ENCODE assay signal across 15 cellular contexts in genomic region chr22:20062043-20062765, GRCh38. TPM values are rescaled to one million over a fixed set of nuclear protein-coding genes. Genes with fewer than 3 reads are reported as not detected.
DNase-seq lines count a peak whose midpoint lies in the region; ATAC-seq and TF ChIP-seq lines count a peak whose summit lies in the region.
"Had no signal": no experiment of that assay in that cellular context is flagged by ENCODE, and none has a peak within 500 bp of the region (broad histone marks: within the 10 kb centered on the region; RNA-seq: fewer than 3 reads in every experiment).

No MANE protein-coding gene starts in this region.

- peaks cover 4 to 26% of the 10 kb centered on the region in 2 experiments for H3K4me1 ChIP-seq in HCT116 (ENCODE audit: control insufficient read depth in 1 of 2, insufficient read depth in 2 of 2, low read length in 2 of 2)
- peaks cover 28% of the 10 kb centered on the region for H3K4me1 ChIP-seq in mammary epithelial cell (ENCODE audit: insufficient read depth, low read length)
- H3K4me1 ChIP-seq in osteoblast (ENCODE audit: insufficient read depth, low read length) = no peaks in the 10 kb centered on the region
- H3K4me1 ChIP-seq: BE2C, HAP-1 had no signal

- H3K4me3 ChIP-seq in AG04450 (ENCODE audit: low read depth, low read length) = no peak overlapping the region
- H3K4me3 ChIP-seq in HCT116 (replicated peaks in 1 of 2; ENCODE audit: low read depth in 1 of 2, low read length in 2 of 2) = no peak overlapping the region
- H3K4me3 ChIP-seq in mammary epithelial cell (replicated peaks in 1 of 3; ENCODE audit: insufficient read depth in 1 of 3, low read depth in 2 of 3, low read length in 3 of 3) = no peak overlapping the region
- H3K4me3 ChIP-seq in osteoblast (ENCODE audit: insufficient read depth, low read length) = no peak overlapping the region
- H3K4me3 ChIP-seq: HAP-1 had no signal

- H3K27ac ChIP-seq in AG04450 (ENCODE audit: low read depth, low read length) (peak overlapping the region; percentile 31), HCT116 (ENCODE audit: low read depth, low read length) (peak overlapping the region; percentile 54), mammary epithelial cell (ENCODE audit: insufficient read depth, low read depth, low read length) (no peak overlapping the region), osteoblast (ENCODE audit: low read depth, low read length) (no peak overlapping the region)

- H3K36me3 ChIP-seq in HCT116 (ENCODE audit: control insufficient read depth in 1 of 2, insufficient read depth in 2 of 2, low read length in 2 of 2) = no peaks in the 10 kb centered on the region
- no peaks in the 10 kb centered on the region for H3K36me3 ChIP-seq in mammary epithelial cell (ENCODE audit: insufficient read depth, low read length)
- peaks cover 27% of the 10 kb centered on the region for H3K36me3 ChIP-seq in osteoblast (ENCODE audit: insufficient read depth, low read length)
- H3K36me3 ChIP-seq: BE2C had no signal

- CTCF ChIA-PET in AG04450 (lab: Charles Lee) (no interaction called here), HCT116 (lab: Charles Lee) (interaction anchor here (0.8 kb wide), 1 partner anchor 13 kb away, joined by 3 read pairs; no protein-coding TSS in a partner anchor), mammary epithelial cell (lab: Charles Lee; ENCODE audit: low non-redundant PET) (no interaction called here)

- H3K27me3 ChIP-seq in AG04450 (ENCODE audit: control insufficient read depth, insufficient read depth, low read length) (no peaks in the 10 kb centered on the region), HCT116 (ENCODE audit: insufficient read depth, low read length) (no peaks in the 10 kb centered on the region), mammary epithelial cell (ENCODE audit: insufficient read depth, low read length) (no peaks in the 10 kb centered on the region), osteoblast (ENCODE audit: insufficient read depth, low read length) (no peaks in the 10 kb centered on the region)
- H3K27me3 ChIP-seq: BE2C had no signal

- in situ Hi-C loops in mammary epithelial cell (cut with MboI; ENCODE audit: low sequenced_read_pairs in 2 of 2) = no loop called here

- TF ChIP-seq RAD21 in HCT116 (IDR thresholded peaks at IDR 0.05; ENCODE audit: low read depth) = no peak

- BruUV-seq in HCT116 (replicated peaks; lab: Mats Ljungman, UMichigan) (no TSS peak), mammary epithelial cell (replicated peaks; lab: Mats Ljungman, UMichigan) (no TSS peak)

- DNase-seq in AG04450 (ENCODE audit: low read depth, low spot score) = no peak
- no peak for DNase-seq in HCT116 (ENCODE audit: low read depth, low spot score)
- DNase-seq in mammary epithelial cell = no peak
- DNase-seq in osteoblast (ENCODE audit: insufficient read length, low spot score, missing footprints) = peak; percentile 36
- no peak for DNase-seq in mucosa of gallbladder (ENCODE audit: low spot score)
- DNase-seq in GM03348 (ENCODE audit: low spot score) = no peak
- no peak for DNase-seq in cerebellum (ENCODE audit: low spot score)
- DNase-seq: BE2C; CD4-positive, alpha-beta T cell; DMS53; KG1; NCI-H1048; NCI-H510A treated with DMSO at 0.1 percent for 48 hours; NCI-H82 had no signal

- H3K9ac ChIP-seq in HCT116 (ENCODE audit: low read length) = peak overlapping the region; percentile 40; the same call in 1 of the 2 replicates
- no peak overlapping the region for H3K9ac ChIP-seq in mammary epithelial cell (ENCODE audit: insufficient read depth, low read length)

- dilution Hi-C loops in mammary epithelial cell (cut with HindIII; ENCODE audit: low sequenced_read_pairs) = no loop called here

- TF ChIP-seq CTCF in AG04450 (IDR thresholded peaks at IDR 0.05; ENCODE audit: low read depth, low read length) (no peak), HCT116 (IDR thresholded peaks at IDR 0.05 in 2 of 3, conservative IDR thresholded peaks at IDR 0.05 in 1 of 3; ENCODE audit: borderline replicate concordance in 1 of 3, insufficient read depth in 1 of 3, low read depth in 2 of 3, low read length in 2 of 3) (no peak), mammary epithelial cell (conservative IDR thresholded peaks at IDR 0.05 in 1 of 2, IDR thresholded peaks at IDR 0.05 in 1 of 2; ENCODE audit: extremely low read depth in 1 of 2, insufficient read depth in 1 of 2, low read depth in 1 of 2, low read length in 2 of 2) (no peak), osteoblast (IDR thresholded peaks at IDR 0.05; ENCODE audit: extremely low read depth, low read depth, low read length) (no peak)

- 88% methylated on average over 6 of the region's 18 CpGs for WGBS in mammary epithelial cell (ENCODE audit: low coverage, missing lambda C conversion rate)

- H2AFZ ChIP-seq in HCT116 (ENCODE audit: low read depth, low read length, poor library complexity, severe bottlenecking) (no peak overlapping the region), mammary epithelial cell (ENCODE audit: low read depth, low read length) (no peak overlapping the region), osteoblast (ENCODE audit: low read length) (no peak overlapping the region)

- no peaks in the 10 kb centered on the region for H3K9me2 ChIP-seq in HCT116 (ENCODE audit: insufficient read depth)

- H3K9me3 ChIP-seq in AG04450 (ENCODE audit: control insufficient read depth, insufficient read depth, low read length) (no peaks in the 10 kb centered on the region; the same call in 1 of the 2 replicates), HCT116 (ENCODE audit: control insufficient read depth in 1 of 2, insufficient read depth in 1 of 2, low read depth in 1 of 2, low read length in 2 of 2) (no peaks in the 10 kb centered on the region), mammary epithelial cell (replicated peaks; ENCODE audit: insufficient read depth, low read length) (no peaks in the 10 kb centered on the region), osteoblast (ENCODE audit: low read depth, low read length) (no peaks in the 10 kb centered on the region)
- H3K9me3 ChIP-seq: BE2C, HAP-1 had no signal

- H3K4me2 ChIP-seq in HCT116 (ENCODE audit: low read length) (peak overlapping the region; percentile 66), mammary epithelial cell (ENCODE audit: insufficient read depth, low read depth, low read length) (peak overlapping the region; percentile 28), osteoblast (ENCODE audit: insufficient read depth, low read length) (no peak overlapping the region)

- intact Hi-C loops in HCT116 (cut with micrococcal nuclease) = no loop called here
- intact Hi-C loops in mammary epithelial cell (cut with micrococcal nuclease) = no loop called here

- no peaks in the 10 kb centered on the region for H4K20me1 ChIP-seq in HCT116 (ENCODE audit: insufficient read depth)
- no peaks in the 10 kb centered on the region for H4K20me1 ChIP-seq in mammary epithelial cell (ENCODE audit: insufficient read depth, low read length)
- peaks cover 9% of the 10 kb centered on the region for H4K20me1 ChIP-seq in osteoblast (ENCODE audit: insufficient read depth, low read length)

- RAD21 ChIA-PET in HCT116 (lab: Charles Lee; ENCODE audit: low non-redundant PET in 1 of 2, low total read pairs in 2 of 2, uncharacterized antibody in 2 of 2, unreplicated experiment in 2 of 2) = interaction anchor here in 1 of 2 experiments (0.6 kb wide), 1 partner anchor 16 kb away, joined by 3 read pairs; no protein-coding TSS in a partner anchor

- POLR2A ChIA-PET in AG04450 (lab: Yijun Ruan, JAX) = interaction anchor here (0.6 kb wide), 1 partner anchor 8 kb away, joined by 3 read pairs; no protein-coding TSS in a partner anchor
- POLR2A ChIA-PET in HCT116 (lab: Charles Lee) = interaction anchor here (0.6 to 0.8 kb wide), 2 partner anchors 17 to 78 kb away, joined by 3 to 4 read pairs; no protein-coding TSS in a partner anchor

- TF ChIP-seq POLR2A in HCT116 (IDR thresholded peaks at IDR 0.05; ENCODE audit: borderline replicate concordance, extremely low read depth, insufficient read depth, insufficient read length) = no peak

- no peak for ATAC-seq in HCT116

- H3K79me2 ChIP-seq in HCT116 (ENCODE audit: insufficient read depth, low read length) (no peaks in the 10 kb centered on the region), mammary epithelial cell (ENCODE audit: insufficient read depth, low read length) (no peaks in the 10 kb centered on the region), osteoblast (ENCODE audit: insufficient read depth, low read length) (no peaks in the 10 kb centered on the region)

RNA-seq across cellular contexts. Expression of gene DGCR8, which starts 17.8 kb away (rescaled TPM):
- polyA plus RNA-seq in AG04450 (2011; rRNA removed) (22.0 and 22.8 TPM in 2 replicates), mammary epithelial cell (20.0 TPM)
- polyA minus RNA-seq in AG04450 (2011; rRNA and poly(A)+ RNA removed) = 31.4 and 34.2 TPM in 2 replicates
- total RNA-seq in HCT116 (2021; ENCODE audit: unreplicated experiment) (43.8 TPM), mammary epithelial cell (10 to 100 TPM; 23.0 to 40.4 TPM), osteoblast (25.9 and 44.2 TPM in 2 replicates), mucosa of gallbladder (38.2 TPM), cerebellum (45.4 TPM)
- polyA plus RNA-seq in HCT116 (2012) = 24.2 and 25.3 TPM in 2 replicates
- 51.5 TPM for polyA minus RNA-seq in mammary epithelial cell

RNA-seq across cellular contexts. Expression of gene TANGO2, which starts 41.3 kb away (rescaled TPM):
- 21.3 and 27.5 TPM in 2 replicates for polyA plus RNA-seq in AG04450 (2011; rRNA removed)
- polyA minus RNA-seq in AG04450 (2011; rRNA and poly(A)+ RNA removed) = 35.8 and 44.2 TPM in 2 replicates
- 17.0 TPM for total RNA-seq in HCT116 (2021; ENCODE audit: unreplicated experiment)
- polyA plus RNA-seq in HCT116 (2012) = 14.7 and 15.6 TPM in 2 replicates
- total RNA-seq in mammary epithelial cell = 10 to 100 TPM; 22.5 to 45.7 TPM
- 39.1 TPM for polyA plus RNA-seq in mammary epithelial cell
- 47.0 TPM for polyA minus RNA-seq in mammary epithelial cell
- total RNA-seq in osteoblast = 41.8 and 43.8 TPM in 2 replicates
- total RNA-seq in mucosa of gallbladder = 39.4 TPM
- total RNA-seq in cerebellum = 12.4 TPM

RNA-seq across cellular contexts. Expression of gene ARVCF, which starts 45.6 kb away (rescaled TPM):
- polyA plus RNA-seq in AG04450 (2011; rRNA removed) = 5.6 and 8.2 TPM in 2 replicates
- polyA minus RNA-seq in AG04450 (2011; rRNA and poly(A)+ RNA removed) = 6.6 and 12.0 TPM in 2 replicates
- total RNA-seq in HCT116 (2021; ENCODE audit: unreplicated experiment) = 42.8 TPM
- 31.1 and 33.4 TPM in 2 replicates for polyA plus RNA-seq in HCT116 (2012)
- 10 to 100 TPM; 16.4 to 34.3 TPM for total RNA-seq in mammary epithelial cell
- polyA plus RNA-seq in mammary epithelial cell = 6.0 TPM
- 2.3 TPM for polyA minus RNA-seq in mammary epithelial cell
- 19.7 and 27.1 TPM in 2 replicates for total RNA-seq in osteoblast
- 44.3 TPM for total RNA-seq in mucosa of gallbladder
- total RNA-seq in cerebellum = 64.5 TPM

RNA-seq across cellular contexts. Expression of gene RANBP1, which starts 53.7 kb away (rescaled TPM):
- polyA plus RNA-seq in AG04450 (2011; rRNA removed) (154 and 174 TPM in 2 replicates), mammary epithelial cell (320 TPM)
- polyA minus RNA-seq in AG04450 (2011; rRNA and poly(A)+ RNA removed) = 102 and 126 TPM in 2 replicates
- total RNA-seq in HCT116 (2021; ENCODE audit: unreplicated experiment) (351 TPM), mammary epithelial cell (100 to 1,000 TPM in 1 of 2 donors, 10 to 100 TPM in 1; 80.2 to 211 TPM), osteoblast (78.4 and 85.8 TPM in 2 replicates), mucosa of gallbladder (62.6 TPM), cerebellum (90.7 TPM)
- polyA plus RNA-seq in HCT116 (2012) = 240 and 283 TPM in 2 replicates
- polyA minus RNA-seq in mammary epithelial cell = 116 TPM

RNA-seq across cellular contexts. Expression of gene TRMT2A, which starts 54.8 kb away (rescaled TPM):
- polyA plus RNA-seq in AG04450 (2011; rRNA removed) = 15.6 and 20.4 TPM in 2 replicates
- polyA minus RNA-seq in AG04450 (2011; rRNA and poly(A)+ RNA removed) = 28.4 and 36.5 TPM in 2 replicates
- total RNA-seq in HCT116 (2021; ENCODE audit: unreplicated experiment) = 67.3 TPM
- polyA plus RNA-seq in HCT116 (2012) = 43.8 and 47.9 TPM in 2 replicates
- 10 to 100 TPM; 30.3 to 42.6 TPM for total RNA-seq in mammary epithelial cell
- polyA plus RNA-seq in mammary epithelial cell = 24.7 TPM
- polyA minus RNA-seq in mammary epithelial cell = 44.9 TPM
- total RNA-seq in osteoblast = 35.9 and 43.8 TPM in 2 replicates
- 67.1 TPM for total RNA-seq in mucosa of gallbladder
- 33.6 TPM for total RNA-seq in cerebellum

Comparison
In these comparisons a context has a peak if more than half of its experiments do, and no peak if none do; other contexts are left out.
1. H3K27ac ChIP-seq: peak in AG04450 (single experiment) and HCT116 (single experiment); none in mammary epithelial cell (single experiment) and osteoblast (single experiment).